9 cellular contexts compared by ENCODE assay signal in the genomic region with DNA sequence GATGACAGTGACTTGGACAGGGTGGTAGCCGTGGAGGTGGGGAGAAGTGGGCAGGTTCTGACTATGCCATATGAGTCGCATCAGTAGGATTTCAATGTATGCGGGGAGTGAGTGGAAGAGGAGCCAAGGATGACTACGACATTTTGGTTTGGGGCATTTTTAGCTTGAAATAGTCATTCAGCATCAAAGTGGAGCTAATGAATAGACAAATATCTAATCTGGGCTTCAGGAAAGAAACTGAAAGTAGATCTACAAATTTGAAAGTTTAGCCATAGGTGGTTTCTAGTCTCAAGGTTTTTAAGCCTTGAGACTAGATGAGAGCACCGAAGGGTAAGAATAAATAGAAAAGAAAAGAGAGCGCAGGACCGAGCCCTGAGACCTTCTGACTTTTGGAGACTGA. TPM values are rescaled to one million over a fixed set of nuclear protein-coding genes. Genes with fewer than 3 reads are reported as not detected.
DNase-seq lines count a peak whose midpoint lies in the region; ATAC-seq, FAIRE-seq and TF ChIP-seq lines count a peak whose summit lies in the region.
"Had no signal": no experiment of that assay in that cellular context is flagged by ENCODE, and none has a peak within 500 bp of the region (broad histone marks: within the 10 kb centered on the region; RNA-seq: fewer than 3 reads in every experiment).

No MANE protein-coding gene starts in this region.

- no peaks in the 10 kb centered on the region for H4K20me1 ChIP-seq in fibroblast of lung (ENCODE audit: control insufficient read depth, extremely low read depth, insufficient read depth, low read length)

- H3K27me3 ChIP-seq in fibroblast of lung (ENCODE audit: control insufficient read depth, insufficient read depth, low read length), result no peaks in the 10 kb centered on the region

- no peak overlapping the region for H2AFZ ChIP-seq in fibroblast of lung (ENCODE audit: low read length)

- peaks cover 35% of the 10 kb centered on the region for H3K36me3 ChIP-seq in fibroblast of lung (ENCODE audit: control insufficient read depth, insufficient read depth, low read length)

- H3K4me2 ChIP-seq in fibroblast of lung (ENCODE audit: extremely low read depth, insufficient read depth, low read length), result no peak overlapping the region

- peaks cover 2% of the 10 kb centered on the region for H3K79me2 ChIP-seq in fibroblast of lung (ENCODE audit: control insufficient read depth, insufficient read depth, low read length)

- H3K4me3 ChIP-seq in fibroblast of lung (replicated peaks in 1 of 4; ENCODE audit: control extremely low read depth in 1 of 4, insufficient read depth in 1 of 4, low read depth in 3 of 4, low read length in 4 of 4), result no peak overlapping the region

- FAIRE-seq in GM18507 (lab: Jason Lieb, UNC), result peak; percentile 73
- FAIRE-seq: islet of Langerhans had no signal

- peak overlapping the region; percentile 11 for H3K27ac ChIP-seq in fibroblast of lung (ENCODE audit: insufficient read depth, low read length)

- no peak overlapping the region for H3K9ac ChIP-seq in fibroblast of lung (ENCODE audit: insufficient read depth, low read length)

- TF ChIP-seq CTCF in fibroblast of lung (conservative IDR thresholded peaks at IDR 0.05 in 1 of 2, IDR thresholded peaks at IDR 0.05 in 1 of 2; ENCODE audit: low read depth in 1 of 2, low read length in 2 of 2), result no peak

- no peaks in the 10 kb centered on the region for H3K9me3 ChIP-seq in fibroblast of lung (ENCODE audit: control insufficient read depth, insufficient read depth, low read depth, low read length)

- peaks cover 10% of the 10 kb centered on the region for H3K4me1 ChIP-seq in fibroblast of lung (ENCODE audit: control insufficient read depth, extremely low read depth, insufficient read depth, low read length)

- DNase-seq in GM18507 (ENCODE audit: extremely low spot score, insufficient read length, low read depth), result no peak
- peak in 1 of 2 donors; percentile 48 for DNase-seq in fibroblast of lung (ENCODE audit: low read depth in 2 of 2)
- no peak for DNase-seq in activated T-cell treated with anti-CD3 and anti-CD28 coated beads, Interleukin-2, amount 50 U/mL, for 1 hour
- DNase-seq in amygdala (lab: John Stamatoyannopoulos, UW), result no peak
- no peak for DNase-seq in DMS79 treated with DMSO at 0.1 percent for 48 hours (lab: John Stamatoyannopoulos, UW)
- no peak for DNase-seq in DMS 273 treated with DMSO at 0.1 percent for 48 hours (lab: John Stamatoyannopoulos, UW)

- peak; percentile 90 for ATAC-seq in GM21619 (IDR thresholded peaks at IDR 0.05; ENCODE audit: unreplicated experiment)
- peak; percentile 82 for ATAC-seq in HG03354 (IDR thresholded peaks at IDR 0.05; ENCODE audit: poor library complexity, severe bottlenecking, unreplicated experiment)

RNA-seq across cellular contexts. Expression of gene FEZ2, which starts 58.3 kb away (rescaled TPM):
- 55.2 and 64.7 TPM in 2 replicates for total RNA-seq in fibroblast of lung
- polyA plus RNA-seq in fibroblast of lung, result 59.7 and 86.9 TPM in 2 replicates
- polyA plus RNA-seq in fibroblast of lung (2012), result 56.6 and 73.1 TPM in 2 replicates
- polyA minus RNA-seq in fibroblast of lung (ENCODE audit: low replicate concordance), result 4.0 and 7.9 TPM in 2 replicates
